In the genomic region with DNA sequence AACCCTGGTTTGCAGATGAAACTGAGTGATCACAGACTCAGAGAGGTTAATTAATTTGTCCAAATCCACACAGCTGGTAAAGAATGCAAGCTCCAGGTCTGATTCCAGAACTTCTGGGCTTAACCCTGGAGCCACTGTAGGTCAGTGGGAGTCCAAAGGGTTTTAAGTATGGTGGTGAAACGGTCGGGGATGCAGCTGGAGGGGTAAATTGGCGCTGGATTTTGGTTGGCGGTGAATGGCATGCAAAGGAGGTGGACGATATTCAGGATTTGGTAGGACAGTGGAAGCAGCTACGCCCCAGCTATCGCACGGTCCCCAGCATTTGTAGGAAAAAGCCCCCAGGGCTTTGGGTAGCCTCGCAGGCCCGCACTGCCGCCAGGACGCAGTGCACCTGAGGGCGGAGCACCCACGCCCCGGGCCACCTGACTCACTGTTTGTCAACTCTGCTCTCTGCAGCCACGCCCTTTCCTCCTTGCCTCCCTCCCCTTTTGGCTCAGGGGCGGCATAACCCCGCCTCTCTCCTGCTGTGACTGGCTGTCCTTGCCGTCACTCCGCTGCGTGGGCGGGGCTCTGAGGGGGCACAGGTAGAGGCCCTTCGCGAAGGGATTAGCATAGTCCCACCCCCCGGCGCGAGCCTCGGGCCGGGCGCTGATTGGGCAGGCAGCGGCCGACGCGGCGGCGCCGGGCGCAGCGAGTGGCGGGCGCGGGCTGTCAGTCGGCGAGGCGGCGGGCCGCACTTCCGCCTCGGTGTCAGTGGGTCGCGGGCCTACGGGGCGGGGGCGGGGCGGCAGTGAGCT, we compare ENCODE assay signal across 1 cellular context.
TF ChIP-seq lines count a peak whose summit lies in the region.

TSS of gene OSBPL2 (plus strand) at position 750 of the 797 bp plus-strand sequence. CDS start 17,664 bp downstream, outside the sequence.

TF ChIP-seq in HEK293, 187 proteins besides CTCF, POLR2A, EP300 and RAD21 (continued from another document and continues in another):
- TF ChIP-seq, protein P1, sequence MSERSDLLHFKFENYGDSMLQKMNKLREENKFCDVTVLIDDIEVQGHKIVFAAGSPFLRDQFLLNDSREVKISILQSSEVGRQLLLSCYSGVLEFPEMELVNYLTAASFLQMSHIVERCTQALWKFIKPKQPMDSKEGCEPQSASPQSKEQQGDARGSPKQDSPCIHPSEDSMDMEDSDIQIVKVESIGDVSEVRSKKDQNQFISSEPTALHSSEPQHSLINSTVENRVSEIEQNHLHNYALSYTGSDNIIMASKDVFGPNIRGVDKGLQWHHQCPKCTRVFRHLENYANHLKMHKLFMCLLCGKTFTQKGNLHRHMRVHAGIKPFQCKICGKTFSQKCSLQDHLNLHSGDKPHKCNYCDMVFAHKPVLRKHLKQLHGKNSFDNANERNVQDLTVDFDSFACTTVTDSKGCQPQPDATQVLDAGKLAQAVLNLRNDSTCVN (tag by site-specific recombination; optimal IDR thresholded peaks at IDR 0.05), result peak; percentile 8
- TF ChIP-seq ZNF677 (tag by site-specific recombination; IDR thresholded peaks at IDR 0.05) (no peak), TCF7L2 (IDR thresholded peaks at IDR 0.05; ENCODE audit: borderline replicate concordance, low read depth, low read length) (no peak), ZNF138 (tag by site-specific recombination; IDR thresholded peaks at IDR 0.05; ENCODE audit: borderline replicate concordance) (no peak), MZF1 (tag by site-specific recombination; IDR thresholded peaks at IDR 0.05; ENCODE audit: borderline replicate concordance) (no peak), PRDM2 (tag by site-specific recombination; IDR thresholded peaks at IDR 0.05; ENCODE audit: borderline replicate concordance) (no peak), GLIS1 (tag by site-specific recombination; IDR thresholded peaks at IDR 0.05) (peak; percentile 49), ZNF148 (tag by site-specific recombination; IDR thresholded peaks at IDR 0.05; ENCODE audit: borderline replicate concordance) (no peak), HOXA7 (CRISPR knock-in tag; IDR thresholded peaks at IDR 0.05; ENCODE audit: borderline replicate concordance) (no peak), ZNF266 (tag by site-specific recombination; IDR thresholded peaks at IDR 0.05; ENCODE audit: low read depth) (no peak), ZNF292 (tag by site-specific recombination; IDR thresholded peaks at IDR 0.05; ENCODE audit: borderline replicate concordance, low read depth) (no peak), ZNF701 (tag by site-specific recombination; IDR thresholded peaks at IDR 0.05) (no peak), GLIS2 (tag by site-specific recombination; IDR thresholded peaks at IDR 0.05) (peak; percentile 65), ZNF146 (tag by site-specific recombination; IDR thresholded peaks at IDR 0.05) (no peak), ZNF362 (tag by site-specific recombination; IDR thresholded peaks at IDR 0.05) (no peak), ZNF324 (tag by site-specific recombination; IDR thresholded peaks at IDR 0.05) (no peak), ZNF19 (tag by site-specific recombination; IDR thresholded peaks at IDR 0.05; ENCODE audit: low read depth) (no peak), ZNF341 (tag by site-specific recombination; IDR thresholded peaks at IDR 0.05; ENCODE audit: low read depth) (no peak), ZNF785 (tag by site-specific recombination; IDR thresholded peaks at IDR 0.05) (no peak), HIC1 (tag by site-specific recombination; IDR thresholded peaks at IDR 0.05) (peak; percentile 65; the same call in 1 of the 2 replicates), GLI4 (tag by site-specific recombination; IDR thresholded peaks at IDR 0.05) (no peak), EGR2 (tag by site-specific recombination; IDR thresholded peaks at IDR 0.05; ENCODE audit: low read depth) (peak; percentile 94), ZNF837 (tag by site-specific recombination; IDR thresholded peaks at IDR 0.05) (no peak), ZBTB7A (tag by site-specific recombination; IDR thresholded peaks at IDR 0.05; ENCODE audit: low read depth) (no peak), ZBTB1 (tag by site-specific recombination; IDR thresholded peaks at IDR 0.05) (no peak), KLF7 (tag by site-specific recombination; IDR thresholded peaks at IDR 0.05; ENCODE audit: borderline replicate concordance) (peak; percentile 39; the same call in 1 of the 2 replicates), SP2 (tag by site-specific recombination; IDR thresholded peaks at IDR 0.05) (peak; percentile 97), ZNF776 (tag by site-specific recombination; IDR thresholded peaks at IDR 0.05; ENCODE audit: borderline replicate concordance) (no peak), ZNF664 (tag by site-specific recombination; IDR thresholded peaks at IDR 0.05) (no peak), PBX3 (CRISPR knock-in tag; IDR thresholded peaks at IDR 0.05) (peak; percentile 98), ZNF548 (tag by site-specific recombination; IDR thresholded peaks at IDR 0.05) (no peak), ZNF350 (tag by site-specific recombination; IDR thresholded peaks at IDR 0.05) (no peak), ZNF555 (tag by site-specific recombination; conservative IDR thresholded peaks at IDR 0.05) (no peak)
- TF ChIP-seq, protein P2, sequence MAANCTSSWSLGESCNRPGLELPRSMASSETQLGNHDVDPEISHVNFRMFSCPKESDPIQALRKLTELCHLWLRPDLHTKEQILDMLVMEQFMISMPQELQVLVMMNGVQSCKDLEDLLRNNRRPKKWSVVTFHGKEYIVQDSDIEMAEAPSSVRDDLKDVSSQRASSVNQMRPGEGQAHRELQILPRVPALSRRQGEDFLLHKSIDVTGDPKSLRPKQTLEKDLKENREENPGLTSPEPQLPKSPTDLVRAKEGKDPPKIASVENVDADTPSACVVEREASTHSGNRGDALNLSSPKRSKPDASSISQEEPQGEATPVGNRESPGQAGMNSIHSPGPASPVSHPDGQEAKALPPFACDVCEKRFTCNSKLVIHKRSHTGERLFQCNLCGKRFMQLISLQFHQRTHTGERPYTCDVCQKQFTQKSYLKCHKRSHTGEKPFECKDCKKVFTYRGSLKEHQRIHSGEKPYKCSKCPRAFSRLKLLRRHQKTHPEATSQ (tag by site-specific recombination; IDR thresholded peaks at IDR 0.05), result no peak
- TF ChIP-seq, protein P3, sequence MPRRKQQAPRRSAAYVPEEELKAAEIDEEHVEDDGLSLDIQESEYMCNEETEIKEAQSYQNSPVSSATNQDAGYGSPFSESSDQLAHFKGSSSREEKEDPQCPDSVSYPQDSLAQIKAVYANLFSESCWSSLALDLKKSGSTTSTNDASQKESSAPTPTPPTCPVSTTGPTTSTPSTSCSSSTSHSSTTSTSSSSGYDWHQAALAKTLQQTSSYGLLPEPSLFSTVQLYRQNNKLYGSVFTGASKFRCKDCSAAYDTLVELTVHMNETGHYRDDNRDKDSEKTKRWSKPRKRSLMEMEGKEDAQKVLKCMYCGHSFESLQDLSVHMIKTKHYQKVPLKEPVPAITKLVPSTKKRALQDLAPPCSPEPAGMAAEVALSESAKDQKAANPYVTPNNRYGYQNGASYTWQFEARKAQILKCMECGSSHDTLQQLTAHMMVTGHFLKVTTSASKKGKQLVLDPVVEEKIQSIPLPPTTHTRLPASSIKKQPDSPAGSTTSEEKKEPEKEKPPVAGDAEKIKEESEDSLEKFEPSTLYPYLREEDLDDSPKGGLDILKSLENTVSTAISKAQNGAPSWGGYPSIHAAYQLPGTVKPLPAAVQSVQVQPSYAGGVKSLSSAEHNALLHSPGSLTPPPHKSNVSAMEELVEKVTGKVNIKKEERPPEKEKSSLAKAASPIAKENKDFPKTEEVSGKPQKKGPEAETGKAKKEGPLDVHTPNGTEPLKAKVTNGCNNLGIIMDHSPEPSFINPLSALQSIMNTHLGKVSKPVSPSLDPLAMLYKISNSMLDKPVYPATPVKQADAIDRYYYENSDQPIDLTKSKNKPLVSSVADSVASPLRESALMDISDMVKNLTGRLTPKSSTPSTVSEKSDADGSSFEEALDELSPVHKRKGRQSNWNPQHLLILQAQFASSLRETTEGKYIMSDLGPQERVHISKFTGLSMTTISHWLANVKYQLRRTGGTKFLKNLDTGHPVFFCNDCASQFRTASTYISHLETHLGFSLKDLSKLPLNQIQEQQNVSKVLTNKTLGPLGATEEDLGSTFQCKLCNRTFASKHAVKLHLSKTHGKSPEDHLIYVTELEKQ (tag by site-specific recombination; IDR thresholded peaks at IDR 0.05; ENCODE audit: borderline replicate concordance), result 0 out of 2 replicates have a peak, but pooled peaks have one; percentile 17
